Comparison of ENCODE assay signal across 1 cellular context in the genomic region with DNA sequence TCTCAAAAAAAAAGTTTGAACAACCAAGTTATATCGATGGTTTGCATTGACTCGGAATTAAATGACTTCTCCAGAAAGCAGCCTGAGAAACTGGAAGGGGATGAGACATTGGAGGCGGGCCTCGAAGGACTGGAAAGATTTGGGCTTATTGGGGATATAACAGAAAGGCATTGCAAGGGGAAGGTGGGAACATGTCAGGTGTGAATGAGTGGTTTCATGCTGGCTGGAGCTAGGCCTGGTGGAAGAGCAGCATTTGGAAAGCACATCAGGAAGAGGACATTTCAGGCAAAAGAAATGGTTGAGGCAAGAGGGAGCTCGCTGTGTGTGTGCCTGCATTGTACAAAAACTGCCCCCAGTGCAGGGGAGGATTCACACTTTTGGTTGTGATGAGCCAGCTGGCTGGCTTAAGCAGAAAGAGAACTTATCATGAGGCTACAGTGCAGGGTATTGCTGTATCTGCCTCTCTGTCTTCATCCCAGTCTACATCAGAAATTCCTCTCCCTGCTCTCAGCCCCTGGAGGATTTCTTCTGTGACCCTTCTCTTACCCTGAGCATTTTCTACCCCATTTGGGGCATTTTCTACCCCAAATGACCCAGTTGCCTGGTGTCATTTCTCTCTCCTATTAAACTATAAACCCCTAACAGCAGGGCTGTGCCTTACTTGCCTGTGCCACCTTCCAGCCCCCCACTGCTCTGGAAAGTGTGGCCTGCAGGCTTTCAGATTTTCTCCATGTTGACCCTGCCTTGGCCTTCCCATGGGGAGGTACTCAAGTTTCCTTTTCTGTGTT.
TF ChIP-seq lines count a peak whose summit lies in the region.

No MANE protein-coding gene starts in this region.

TF ChIP-seq in H1, 55 proteins besides CTCF, POLR2A, EP300 and RAD21:
- TF ChIP-seq SIRT6 (IDR thresholded peaks at IDR 0.05; ENCODE audit: low read length): no peak
- no peak for TF ChIP-seq KDM5A (IDR thresholded peaks at IDR 0.05; ENCODE audit: low read length)
- no peak for TF ChIP-seq SIX5 (IDR thresholded peaks at IDR 0.05; ENCODE audit: low read depth, low read length)
